9 cellular contexts compared by ENCODE assay signal in the genomic region with DNA sequence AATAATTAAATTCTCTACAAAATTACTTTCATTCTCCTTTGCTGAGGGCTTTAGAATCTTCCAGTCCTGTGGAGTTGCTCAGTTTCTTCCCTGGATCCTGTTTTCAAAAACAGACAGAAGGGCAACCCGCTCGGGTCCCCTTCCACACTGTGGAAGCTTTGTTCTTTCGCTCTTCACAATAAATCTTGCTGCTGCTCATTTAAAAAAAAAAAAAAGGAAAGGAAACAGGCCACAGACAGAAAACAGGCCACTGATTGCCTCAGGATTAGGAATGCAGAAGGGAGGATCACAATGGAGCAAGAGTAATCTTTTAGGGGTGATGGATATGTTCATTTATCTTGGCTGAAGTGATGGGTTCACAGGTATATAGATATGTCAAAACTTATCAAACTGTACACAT. TPM values are rescaled to one million over a fixed set of nuclear protein-coding genes. Genes with fewer than 3 reads are reported as not detected.
DNase-seq lines count a peak whose midpoint lies in the region; ATAC-seq and TF ChIP-seq lines count a peak whose summit lies in the region.
"Had no signal": no experiment of that assay in that cellular context is flagged by ENCODE, and none has a peak within 500 bp of the region (broad histone marks: within the 10 kb centered on the region; RNA-seq: fewer than 3 reads in every experiment).

No MANE protein-coding gene starts in this region.

- H3K4me1 ChIP-seq in Peyer's patch (peaks cover 0 to 14% (median 5%) of the 10 kb centered on the region in 4 donors), upper lobe of left lung (peaks cover 20 to 27% (median 25%) of the 10 kb centered on the region in 4 donors)

- peak overlapping the region; percentile 76 to 100 (median 88) for H3K4me3 Mint-ChIP-seq in naive B cell

- H3K36me3 Mint-ChIP-seq in naive B cell: peaks cover 0 to 2% of the 10 kb centered on the region in 2 donors

- H3K4me3 ChIP-seq in Peyer's patch (no peak overlapping the region), upper lobe of left lung (no peak overlapping the region)

- H3K36me3 ChIP-seq in Peyer's patch: no peaks in the 10 kb centered on the region
- H3K36me3 ChIP-seq in upper lobe of left lung: no peaks in the 10 kb centered on the region

- no peak for TF ChIP-seq CTCF in Peyer's patch (IDR thresholded peaks at IDR 0.05)
- no peak for TF ChIP-seq CTCF in upper lobe of left lung (IDR thresholded peaks at IDR 0.05)

- TF ChIP-seq POLR2A in Peyer's patch (IDR thresholded peaks at IDR 0.05) (no peak), upper lobe of left lung (IDR thresholded peaks at IDR 0.05) (no peak)

- no peak for TF ChIP-seq EP300 in upper lobe of left lung (IDR thresholded peaks at IDR 0.05)

- H3K27ac Mint-ChIP-seq in naive B cell: peak overlapping the region; percentile 93 to 99 (median 96)

- H3K27me3 Mint-ChIP-seq in naive B cell: no peaks in the 10 kb centered on the region
- H3K27me3 Mint-ChIP-seq: activated naive CD8-positive, alpha-beta T cell treated with anti-CD3 and anti-CD28 coated beads, Interleukin-2, amount 10 ng/mL, durations not matched to agents 7 days and 5 days had no signal

- H3K9me3 ChIP-seq in Peyer's patch (no peaks in the 10 kb centered on the region), upper lobe of left lung (no peaks in the 10 kb centered on the region)

- DNase-seq in Peyer's patch: no peak
- peak; percentile 29 for DNase-seq in epidermal melanocyte (ENCODE audit: insufficient read length, low spot score)
- DNase-seq in naive B cell: no peak
- DNase-seq in upper lobe of left lung: no peak
- DNase-seq in HPDE6-E6E7 (ENCODE audit: extremely low spot score): no peak
- no peak for DNase-seq in UCSD-AML1 (lab: John Stamatoyannopoulos, UW; ENCODE audit: unreplicated experiment)
- DNase-seq: activated naive CD8-positive, alpha-beta T cell treated with anti-CD3 and anti-CD28 coated beads, Interleukin-2, amount 10 ng/mL, durations not matched to agents 7 days and 5 days had no signal

- H3K9me3 Mint-ChIP-seq in naive B cell: peaks cover 0 to 4% (median 0%) of the 10 kb centered on the region in 7 donors
- H3K9me3 Mint-ChIP-seq: activated naive CD8-positive, alpha-beta T cell treated with anti-CD3 and anti-CD28 coated beads, Interleukin-2, amount 10 ng/mL, durations not matched to agents 7 days and 5 days had no signal

- H3K27me3 ChIP-seq in Peyer's patch (no peaks in the 10 kb centered on the region), upper lobe of left lung (no peaks in the 10 kb centered on the region)

- peaks cover 31 to 47% (median 42%) of the 10 kb centered on the region in 3 donors for H3K4me1 Mint-ChIP-seq in naive B cell

- peak overlapping the region; percentile 48 to 90 (median 82) for H3K27ac ChIP-seq in Peyer's patch
- peak overlapping the region; percentile 83 to 89 (median 86) for H3K27ac ChIP-seq in upper lobe of left lung

- 45 to 57% methylated on average over 3 of the region's 3 CpGs for WGBS in upper lobe of left lung, 2 donors

- ATAC-seq in naive B cell (ENCODE audit: low read depth in 2 of 2): no peak
- peak in 1 of 2 donors; percentile 38 for ATAC-seq in upper lobe of left lung (ENCODE audit: low FRiP score in 2 of 2)
- ATAC-seq in GM18861 (IDR thresholded peaks at IDR 0.05; ENCODE audit: unreplicated experiment): no peak

RNA-seq across cellular contexts. Expression of a gene that starts 29.5 kb away (rescaled TPM):
- total RNA-seq in Peyer's patch (not detected), upper lobe of left lung (not detected)
- not detected for polyA plus RNA-seq in naive B cell (ENCODE audit: low read depth in 6 of 6)
- total RNA-seq: activated naive CD8-positive, alpha-beta T cell treated with anti-CD3 and anti-CD28 coated beads, Interleukin-2, amount 10 ng/mL, durations not matched to agents 7 days and 5 days had no signal
- polyA plus RNA-seq: neural cell had no signal
